8 cellular contexts compared by ENCODE assay signal in the genomic region with DNA sequence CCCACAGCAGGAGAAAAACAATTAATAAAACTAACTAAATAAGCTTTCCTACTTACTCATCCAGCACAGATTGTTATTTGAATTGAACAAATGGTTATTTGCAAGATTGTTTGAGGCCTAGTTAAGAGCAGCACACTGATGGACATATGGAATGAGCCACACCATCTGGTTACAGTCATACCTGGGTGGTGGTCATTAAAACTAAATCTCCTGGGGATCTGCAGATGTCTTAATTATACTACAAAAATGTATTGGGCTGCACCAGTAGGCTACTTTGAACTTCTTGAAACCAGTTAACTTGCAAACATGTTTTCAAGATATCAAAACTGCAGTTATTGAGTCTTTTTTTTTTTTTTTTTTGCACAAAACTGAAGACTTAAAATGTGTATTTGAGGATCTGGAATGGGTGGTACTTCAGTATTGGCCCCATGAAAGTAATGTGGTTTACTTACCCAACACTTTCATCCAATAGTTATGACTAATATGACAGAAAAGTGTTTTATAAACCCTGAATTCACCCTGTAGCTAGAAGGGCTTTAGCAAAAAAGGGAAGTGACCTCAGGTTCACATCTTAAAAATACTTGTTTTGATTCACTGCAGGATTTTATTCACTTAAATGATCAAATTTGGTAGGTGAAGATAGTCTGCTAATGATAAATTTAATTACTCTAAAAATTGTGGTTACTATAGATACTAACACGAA. TPM values are rescaled to one million over a fixed set of nuclear protein-coding genes. Genes with fewer than 3 reads are reported as not detected.
DNase-seq lines count a peak whose midpoint lies in the region; ATAC-seq and TF ChIP-seq lines count a peak whose summit lies in the region.

No MANE protein-coding gene starts in this region.

- no peaks in the 10 kb centered on the region for H3K9me2 ChIP-seq in SU-DHL-6 (replicated peaks; ENCODE audit: insufficient read depth, low read length)

- no peak overlapping the region for H3K9ac ChIP-seq in SU-DHL-6 (ENCODE audit: low read length)

- H3K79me2 ChIP-seq in SU-DHL-6 (ENCODE audit: insufficient read depth, low read length) = peaks cover 96% of the 10 kb centered on the region

- peak; percentile 56 for DNase-seq in AG10803 (ENCODE audit: low read depth)
- no peak for DNase-seq in NCI-H226
- DNase-seq in iPS-NIHi7 (ENCODE audit: extremely low spot score) = no peak
- DNase-seq in prostate gland (ENCODE audit: low spot score) = no peak
- no peak for DNase-seq in activated CD4-positive, CD25-positive, alpha-beta regulatory T cell (lab: John Stamatoyannopoulos, UW)

- peaks cover 23% of the 10 kb centered on the region for H4K20me1 ChIP-seq in SU-DHL-6 (ENCODE audit: low read depth, low read length)

- peaks cover 11% of the 10 kb centered on the region for H3F3A ChIP-seq in SU-DHL-6 (ENCODE audit: insufficient read depth)

- no peak overlapping the region for H3K4me3 ChIP-seq in AG10803 (ENCODE audit: low read length)
- H3K4me3 ChIP-seq in SU-DHL-6 (ENCODE audit: insufficient read depth, low read length, poor library complexity, severe bottlenecking) = no peak overlapping the region
- H3K4me3 ChIP-seq in prostate gland = no peak overlapping the region

- TF ChIP-seq CTCF in AG10803 (conservative IDR thresholded peaks at IDR 0.05; ENCODE audit: low read length) = no peak
- no peak for TF ChIP-seq CTCF in SU-DHL-6 (IDR thresholded peaks at IDR 0.05; ENCODE audit: insufficient read depth, low read length, poor library complexity, severe bottlenecking)
- no peak for TF ChIP-seq CTCF in prostate gland (IDR thresholded peaks at IDR 0.05)

- no peaks in the 10 kb centered on the region for H3K36me3 ChIP-seq in SU-DHL-6 (ENCODE audit: low read length)
- H3K36me3 ChIP-seq in prostate gland = no peaks in the 10 kb centered on the region

- intact Hi-C loops in prostate gland (cut with DNase I) = no loop called here

- no peak for TF ChIP-seq POLR2A in prostate gland (IDR thresholded peaks at IDR 0.05)

- 0 out of 2 replicates have a peak, but pooled peaks cover 2% of the 10 kb centered on the region for H3K9me3 ChIP-seq in SU-DHL-6 (ENCODE audit: insufficient read depth, low read length)
- no peaks in the 10 kb centered on the region for H3K9me3 ChIP-seq in prostate gland

- WGBS in prostate gland = 92% methylated on average over 1 of the region's 1 CpG

- no peak overlapping the region for H2AFZ ChIP-seq in SU-DHL-6 (ENCODE audit: low read depth, low read length, severe bottlenecking)

- H3K27me3 ChIP-seq in SU-DHL-6 (ENCODE audit: low read length) (no peaks in the 10 kb centered on the region), prostate gland (replicated peaks; ENCODE audit: insufficient read depth) (no peaks in the 10 kb centered on the region)

- peak; percentile 62 for ATAC-seq in GM19025 (IDR thresholded peaks at IDR 0.05; ENCODE audit: low read depth, unreplicated experiment)
- ATAC-seq in HG03103 (IDR thresholded peaks at IDR 0.05; ENCODE audit: low read depth, unreplicated experiment) = peak; percentile 90

- no peaks in the 10 kb centered on the region for H3K4me1 ChIP-seq in prostate gland (replicated peaks)

- peak overlapping the region; percentile 4 for H3K4me2 ChIP-seq in SU-DHL-6 (ENCODE audit: low read depth, low read length, poor library complexity, severe bottlenecking)

- H3K27ac ChIP-seq in SU-DHL-6 (ENCODE audit: low read depth, low read length) (peak overlapping the region; percentile 47), prostate gland (no peak overlapping the region)

RNA-seq across cellular contexts. Expression of a gene that starts 10.8 kb away (rescaled TPM):
- total RNA-seq in prostate gland = 10 to 100 TPM; 40.3 to 73.7 TPM
